22 cellular contexts compared by ENCODE assay signal in genomic region chr12:68608191-68608590, GRCh38. TPM values are rescaled to one million over a fixed set of nuclear protein-coding genes. Genes with fewer than 3 reads are reported as not detected.
DNase-seq lines count a peak whose midpoint lies in the region; ATAC-seq, FAIRE-seq and TF ChIP-seq lines count a peak whose summit lies in the region.
"Had no signal": no experiment of that assay in that cellular context is flagged by ENCODE, and none has a peak within 500 bp of the region (broad histone marks: within the 10 kb centered on the region; RNA-seq: fewer than 3 reads in every experiment).

No MANE protein-coding gene starts in this region.

- FAIRE-seq in GM19239 (lab: Jason Lieb, UNC): peak; percentile 44
- FAIRE-seq: HTR-8/SVneo, islet of Langerhans had no signal

- no peak for ATAC-seq in natural killer cell treated with Interleukin-12 subunit alpha and Interleukin-12 subunit beta and Interleukin-15 and Interleukin-18, amount 100 ng/mL, for 72 hours
- ATAC-seq in HG03135 (IDR thresholded peaks at IDR 0.05; ENCODE audit: unreplicated experiment) (no peak), HG03175 (IDR thresholded peaks at IDR 0.05; ENCODE audit: unreplicated experiment) (no peak)
- ATAC-seq: sciatic nerve had no signal

- H3K9ac ChIP-seq in BLaER1 treated with 17β-estradiol and CSF1 and Interleukin-3, amounts not matched to agents 10 nM and 100 nM: no peak overlapping the region
- H3K9ac ChIP-seq: parathyroid adenoma had no signal

- no peaks in the 10 kb centered on the region for H3K9me3 Mint-ChIP-seq in activated T-helper 1 cell treated with anti-CD3 and anti-CD28 coated beads, Interleukin-12 subunit alpha, Interleukin-12 subunit beta, Interleukin-2, Interleukin-4 antibody, amounts not matched to agents 30 ng/mL and 10 ng/mL and 1 ng/mL, durations not matched to agents 14 hours and 24 hours and 36 hours
- H3K9me3 Mint-ChIP-seq in natural killer cell treated with Interleukin-12 subunit alpha and Interleukin-12 subunit beta and Interleukin-15 and Interleukin-18, amount 100 ng/mL, for 72 hours: no peaks in the 10 kb centered on the region
- H3K9me3 Mint-ChIP-seq: H9 had no signal

- H3K4me1 Mint-ChIP-seq in activated T-helper 1 cell treated with anti-CD3 and anti-CD28 coated beads, Interleukin-12 subunit alpha, Interleukin-12 subunit beta, Interleukin-2, Interleukin-4 antibody, amounts not matched to agents 30 ng/mL and 10 ng/mL and 1 ng/mL, durations not matched to agents 14 hours and 24 hours and 36 hours (ENCODE audit: low read depth): peaks cover 28% of the 10 kb centered on the region
- H3K4me1 Mint-ChIP-seq in natural killer cell treated with Interleukin-12 subunit alpha and Interleukin-12 subunit beta and Interleukin-15 and Interleukin-18, amount 100 ng/mL, for 72 hours (ENCODE audit: low read depth in 2 of 2): peaks cover 17 to 51% of the 10 kb centered on the region in 2 donors

- no peak overlapping the region for H3K27ac Mint-ChIP-seq in activated T-helper 1 cell treated with anti-CD3 and anti-CD28 coated beads, Interleukin-12 subunit alpha, Interleukin-12 subunit beta, Interleukin-2, Interleukin-4 antibody, amounts not matched to agents 30 ng/mL and 10 ng/mL and 1 ng/mL, durations not matched to agents 14 hours and 24 hours and 36 hours
- H3K27ac Mint-ChIP-seq in natural killer cell treated with Interleukin-12 subunit alpha and Interleukin-12 subunit beta and Interleukin-15 and Interleukin-18, amount 100 ng/mL, for 72 hours: peak overlapping the region; percentile 32 to 43

- H3K27me3 ChIP-seq in BLaER1 treated with 17β-estradiol and CSF1 and Interleukin-3, amounts not matched to agents 10 nM and 100 nM: no peaks in the 10 kb centered on the region
- H3K27me3 ChIP-seq in uterus: no peaks in the 10 kb centered on the region

- H4K20me1 ChIP-seq in BLaER1 treated with 17β-estradiol and CSF1 and Interleukin-3, amounts not matched to agents 10 nM and 100 nM: peaks cover 10 to 20% (median 16%) of the 10 kb centered on the region in 11 experiments

- intact Hi-C loops in activated T-helper 1 cell treated with anti-CD3 and anti-CD28 coated beads, Interleukin-12 subunit alpha, Interleukin-12 subunit beta, Interleukin-2, Interleukin-4 antibody, amounts not matched to agents 30 ng/mL and 10 ng/mL and 1 ng/mL, durations not matched to agents 14 hours and 24 hours and 36 hours (cut with micrococcal nuclease): no loop called here
- intact Hi-C loops in uterus (cut with DNase I; ENCODE audit: low total_unique reads): no loop called here

- H3K4me3 Mint-ChIP-seq in activated T-helper 1 cell treated with anti-CD3 and anti-CD28 coated beads, Interleukin-12 subunit alpha, Interleukin-12 subunit beta, Interleukin-2, Interleukin-4 antibody, amounts not matched to agents 30 ng/mL and 10 ng/mL and 1 ng/mL, durations not matched to agents 14 hours and 24 hours and 36 hours: peak overlapping the region; percentile 27
- peak overlapping the region; percentile 46 for H3K4me3 Mint-ChIP-seq in natural killer cell treated with Interleukin-12 subunit alpha and Interleukin-12 subunit beta and Interleukin-15 and Interleukin-18, amount 100 ng/mL, for 72 hours
- H3K4me3 Mint-ChIP-seq: H9 had no signal

- peaks cover 17% of the 10 kb centered on the region for H3K36me3 Mint-ChIP-seq in activated T-helper 1 cell treated with anti-CD3 and anti-CD28 coated beads, Interleukin-12 subunit alpha, Interleukin-12 subunit beta, Interleukin-2, Interleukin-4 antibody, amounts not matched to agents 30 ng/mL and 10 ng/mL and 1 ng/mL, durations not matched to agents 14 hours and 24 hours and 36 hours (ENCODE audit: low read depth)
- peaks cover 18% of the 10 kb centered on the region for H3K36me3 Mint-ChIP-seq in natural killer cell treated with Interleukin-12 subunit alpha and Interleukin-12 subunit beta and Interleukin-15 and Interleukin-18, amount 100 ng/mL, for 72 hours

- no peak for TF ChIP-seq CTCF in uterus (IDR thresholded peaks at IDR 0.05)

- peak overlapping the region in 10 of 11 experiments; percentile 2 to 81 (median 16); a peak in 8 of 22 replicates for H3K4me2 ChIP-seq in BLaER1 treated with 17β-estradiol and CSF1 and Interleukin-3, amounts not matched to agents 10 nM and 100 nM

- DNase-seq in GM19239 (ENCODE audit: insufficient read length, low spot score) (no peak), uterus (no peak), substantia nigra (lab: John Stamatoyannopoulos, UW) (no peak)
- DNase-seq in activated T-helper 1 cell treated with anti-CD3 and anti-CD28 coated beads, Interleukin-12 subunit alpha, Interleukin-12 subunit beta, Interleukin-2, Interleukin-4 antibody, amounts not matched to agents 30 ng/mL and 10 ng/mL and 1 ng/mL, durations not matched to agents 14 hours and 24 hours and 36 hours (ENCODE audit: low spot score): no peak
- DNase-seq in natural killer cell treated with Interleukin-12 subunit alpha and Interleukin-12 subunit beta and Interleukin-15 and Interleukin-18, amount 100 ng/mL, for 72 hours (ENCODE audit: low spot score): no peak
- DNase-seq: activated CD4-positive, alpha-beta T cell treated with anti-CD3 and anti-CD28 coated beads for 48 hours; activated CD8-positive, alpha-beta memory T cell treated with anti-CD3 and anti-CD28 coated beads, Interleukin-2, amount 50 U/mL, for 4 hours; activated gamma-delta T cell; caudate nucleus; dermis blood vessel endothelial cell; H9; Kasumi-1; NCI-H524; SW 1271 had no signal

- H3K36me3 ChIP-seq in BLaER1 treated with 17β-estradiol and CSF1 and Interleukin-3, amounts not matched to agents 10 nM and 100 nM: peaks cover 0 to 11% (median 3%) of the 10 kb centered on the region in 11 experiments; a peak in 12 of 22 replicates
- H3K36me3 ChIP-seq in uterus: no peaks in the 10 kb centered on the region
- H3K36me3 ChIP-seq: thoracic aorta had no signal

- no peak overlapping the region for H3K4me3 ChIP-seq in BLaER1 treated with 17β-estradiol and CSF1 and Interleukin-3, amounts not matched to agents 10 nM and 100 nM
- no peak overlapping the region for H3K4me3 ChIP-seq in uterus
- H3K4me3 ChIP-seq: thoracic aorta had no signal

- peaks cover 0 to 8% (median 0%) of the 10 kb centered on the region in 11 experiments; a peak in 5 of 22 replicates for H3K9me3 ChIP-seq in BLaER1 treated with 17β-estradiol and CSF1 and Interleukin-3, amounts not matched to agents 10 nM and 100 nM (replicated peaks in 1 of 11)
- no peaks in the 10 kb centered on the region for H3K9me3 ChIP-seq in uterus
- H3K9me3 ChIP-seq: thoracic aorta had no signal

- no peaks in the 10 kb centered on the region for H3K27me3 Mint-ChIP-seq in activated T-helper 1 cell treated with anti-CD3 and anti-CD28 coated beads, Interleukin-12 subunit alpha, Interleukin-12 subunit beta, Interleukin-2, Interleukin-4 antibody, amounts not matched to agents 30 ng/mL and 10 ng/mL and 1 ng/mL, durations not matched to agents 14 hours and 24 hours and 36 hours (ENCODE audit: insufficient read depth)
- no peaks in the 10 kb centered on the region for H3K27me3 Mint-ChIP-seq in natural killer cell treated with Interleukin-12 subunit alpha and Interleukin-12 subunit beta and Interleukin-15 and Interleukin-18, amount 100 ng/mL, for 72 hours

- H3K4me1 ChIP-seq in BLaER1 treated with 17β-estradiol and CSF1 and Interleukin-3, amounts not matched to agents 10 nM and 100 nM: peaks cover 15 to 54% (median 33%) of the 10 kb centered on the region in 10 experiments
- no peaks in the 10 kb centered on the region for H3K4me1 ChIP-seq in uterus

- H3K27ac ChIP-seq in BLaER1 treated with 17β-estradiol and CSF1 and Interleukin-3, amounts not matched to agents 10 nM and 100 nM: no peak overlapping the region
- H3K27ac ChIP-seq in uterus: no peak overlapping the region
- no peak overlapping the region for H3K27ac ChIP-seq in substantia nigra (ENCODE audit: low read depth, low read length, poor library complexity, severe bottlenecking)
- H3K27ac ChIP-seq: parathyroid adenoma, thoracic aorta had no signal

- no peak for TF ChIP-seq POLR2A in uterus (IDR thresholded peaks at IDR 0.05)

RNA-seq across cellular contexts. Expression of gene RAP1B, which starts 2.5 kb away (rescaled TPM):
- 244 and 263 TPM in 2 replicates for total RNA-seq in activated T-helper 1 cell treated with anti-CD3 and anti-CD28 coated beads, Interleukin-12 subunit alpha, Interleukin-12 subunit beta, Interleukin-2, Interleukin-4 antibody, amounts not matched to agents 30 ng/mL and 10 ng/mL and 1 ng/mL, durations not matched to agents 14 hours and 24 hours and 36 hours
- 100 to 1,000 TPM; 328 to 448 TPM for total RNA-seq in natural killer cell treated with Interleukin-12 subunit alpha and Interleukin-12 subunit beta and Interleukin-15 and Interleukin-18, amount 100 ng/mL, for 72 hours
- 100 to 1,000 TPM; 166 to 257 (median 214) TPM for total RNA-seq in uterus
